16 cellular contexts compared by ENCODE assay signal in the genomic region with DNA sequence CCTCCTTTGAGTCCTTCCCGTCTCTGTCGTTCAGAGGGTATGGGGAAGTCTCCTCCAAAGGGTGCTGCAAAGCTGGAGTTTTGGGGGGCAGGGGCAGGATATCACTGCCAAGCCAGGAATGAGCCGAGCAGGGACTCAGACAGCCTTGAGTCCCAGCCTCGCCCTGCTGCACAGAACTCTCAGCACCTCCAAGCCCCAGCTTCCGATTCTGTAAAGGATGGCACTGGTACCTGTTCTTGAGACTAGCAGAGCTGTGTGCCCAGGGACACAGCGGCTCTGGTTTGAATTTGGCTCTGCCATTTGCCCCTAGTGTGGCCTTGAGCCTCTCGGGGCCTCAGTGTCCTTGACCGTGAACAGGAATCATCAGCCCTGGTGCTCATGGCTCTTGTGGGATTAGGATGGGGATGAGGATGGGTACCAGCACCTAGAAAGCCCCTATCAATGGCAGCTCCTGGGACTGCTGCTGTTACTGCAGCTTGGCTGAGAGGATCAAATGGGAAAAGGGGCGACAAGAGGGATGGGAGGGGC. TPM values are rescaled to one million over a fixed set of nuclear protein-coding genes. Genes with fewer than 3 reads are reported as not detected.
DNase-seq lines count a peak whose midpoint lies in the region; ATAC-seq, FAIRE-seq and TF ChIP-seq lines count a peak whose summit lies in the region.
"Had no signal": no experiment of that assay in that cellular context is flagged by ENCODE, and none has a peak within 500 bp of the region (broad histone marks: within the 10 kb centered on the region; RNA-seq: fewer than 3 reads in every experiment).

No MANE protein-coding gene starts in this region.

- CTCF ChIA-PET in IMR-90 (lab: Yijun Ruan, JAX) (no interaction called here), endothelial cell of umbilical vein (lab: Charles Lee) (interaction anchor here (0.7 to 2.2 kb wide), 2 partner anchors 13 to 16 kb away, joined by 3 to 15 read pairs; no protein-coding TSS in a partner anchor)

- POLR2A ChIA-PET in IMR-90 (lab: Charles Lee; ENCODE audit: unreplicated experiment) (no interaction called here), endothelial cell of umbilical vein (lab: Charles Lee) (interaction anchor here (0.5 to 1.0 kb wide), 3 partner anchors 9 to 16 kb away, joined by 3 read pairs; no protein-coding TSS in a partner anchor)

- DNase-seq in IMR-90 (no peak), endothelial cell of umbilical vein (ENCODE audit: low read depth, low spot score) (no peak), neural crest cell (ENCODE audit: low read depth, low spot score) (no peak), substantia nigra (lab: John Stamatoyannopoulos, UW) (no peak), DMS153 (lab: John Stamatoyannopoulos, UW) (no peak), GM03348 (ENCODE audit: low spot score) (no peak), epidermal melanocyte (ENCODE audit: insufficient read length, low spot score) (no peak)
- DNase-seq: NCI-H1694 treated with DMSO at 0.1 percent for 48 hours; stimulated activated CD4-positive, alpha-beta T cell treated with anti-CD3 and anti-CD28 coated beads, Interleukin-4, amount 100 ng/mL, for 4 hours had no signal

- H2BK120ac ChIP-seq in IMR-90 (ENCODE audit: low read depth, low read length) = no peak overlapping the region

- no TSS peak for BruUV-seq in IMR-90 (replicated peaks; lab: Mats Ljungman, UMichigan)
- BruUV-seq in endothelial cell of umbilical vein (replicated peaks; lab: Mats Ljungman, UMichigan) = no TSS peak

- H4K91ac ChIP-seq in IMR-90 (ENCODE audit: insufficient read depth, low read depth, low read length) = no peak overlapping the region

- WGBS in IMR-90 (ENCODE audit: extremely low coverage in 2 of 2, insufficient read length in 1 of 2), 2 experiments = 89% methylated on average over 5 of the region's 9 CpGs; no CpG with 5 or more reads in 1 of the 2 experiments

- H3K4me1 Mint-ChIP-seq in neural crest cell = peaks cover 37% of the 10 kb centered on the region

- no peak overlapping the region for H3K23ac ChIP-seq in IMR-90 (ENCODE audit: low read depth, low read length)

- no peak overlapping the region for H3K56ac ChIP-seq in IMR-90 (ENCODE audit: extremely low read depth, insufficient read depth, low read length)

- H2BK5ac ChIP-seq in IMR-90 (ENCODE audit: low read depth, low read length, poor library complexity, severe bottlenecking) = no peak overlapping the region

- no peaks in the 10 kb centered on the region for H3K36me3 Mint-ChIP-seq in neural crest cell (ENCODE audit: low read depth)
- H3K36me3 Mint-ChIP-seq: activated naive CD4-positive, alpha-beta T cell treated with anti-CD3 and anti-CD28 coated beads, Interleukin-2, amount 50 U/mL, for 24 hours had no signal

- dilution Hi-C loops in IMR-90 (cut with HindIII; ENCODE audit: low sequenced_read_pairs, unreplicated experiment) = no loop called here
- dilution Hi-C loops in endothelial cell of umbilical vein (cut with MboI; ENCODE audit: extremely low pct_ligation_motif_present, low sequenced_read_pairs) = no loop called here

- in situ Hi-C loops in IMR-90 (cut with MboI; ENCODE audit: low sequenced_read_pairs) = no loop called here

- H3K36me3 ChIP-seq in IMR-90 (ENCODE audit: control insufficient read depth, insufficient read depth, low read length) (no peaks in the 10 kb centered on the region), endothelial cell of umbilical vein (ENCODE audit: control insufficient read depth in 2 of 2, extremely low read depth in 1 of 2, insufficient read depth in 2 of 2, low read length in 2 of 2) (no peaks in the 10 kb centered on the region)
- H3K36me3 ChIP-seq: BLaER1 had no signal

- no peak for TF ChIP-seq RAD21 in IMR-90 (IDR thresholded peaks at IDR 0.05; ENCODE audit: low read length)

- H3K27ac ChIP-seq in 22Rv1 = peak overlapping the region; percentile 74
- no peak overlapping the region for H3K27ac ChIP-seq in IMR-90 (ENCODE audit: insufficient read depth, low read length)
- peak overlapping the region; percentile 73 for H3K27ac ChIP-seq in endothelial cell of umbilical vein (ENCODE audit: insufficient read depth, low read depth, low read length)
- H3K27ac ChIP-seq in substantia nigra (ENCODE audit: low read depth, low read length, poor library complexity, severe bottlenecking) = no peak overlapping the region
- H3K27ac ChIP-seq: BLaER1 had no signal

- no peak overlapping the region for H2BK15ac ChIP-seq in IMR-90 (ENCODE audit: low read depth, low read length)

- H3K4ac ChIP-seq in IMR-90 (ENCODE audit: low read depth, low read length) = no peak overlapping the region; the same call in 1 of the 2 replicates

- H3K4me2 ChIP-seq in IMR-90 (ENCODE audit: low read depth, low read length) (no peak overlapping the region), endothelial cell of umbilical vein (ENCODE audit: insufficient read depth, low read length) (peak overlapping the region; percentile 62)

- no peak for FAIRE-seq in endothelial cell of umbilical vein (lab: Jason Lieb, UNC)

- H4K8ac ChIP-seq in IMR-90 (ENCODE audit: low read depth in 2 of 2, low read length in 2 of 2) = peak overlapping the region in 1 of 2 experiments; percentile 96; a peak in 1 of 4 replicates

- no peak for TF ChIP-seq POLR2A in IMR-90 (IDR thresholded peaks at IDR 0.05; ENCODE audit: low read depth, low read length)
- TF ChIP-seq POLR2A in endothelial cell of umbilical vein (IDR thresholded peaks at IDR 0.05; ENCODE audit: low read depth, low read length) = no peak

- H3K9ac ChIP-seq in IMR-90 (ENCODE audit: low read depth, low read length) = no peak overlapping the region
- peak overlapping the region; percentile 21 for H3K9ac ChIP-seq in endothelial cell of umbilical vein (replicated peaks; ENCODE audit: extremely low read depth, insufficient read depth, low read length)
- H3K9ac ChIP-seq: BLaER1 had no signal

- no peak overlapping the region for H4K5ac ChIP-seq in IMR-90 (ENCODE audit: low read depth, low read length)

- intact Hi-C loops in IMR-90 (cut with micrococcal nuclease) = no loop called here
- intact Hi-C loops in endothelial cell of umbilical vein (cut with micrococcal nuclease) = no loop called here

- no peak overlapping the region for H3K14ac ChIP-seq in IMR-90 (replicated peaks; ENCODE audit: low read depth, low read length)

- H2AFZ ChIP-seq in IMR-90 (replicated peaks; ENCODE audit: low read length, poor library complexity) (peak overlapping the region; percentile 4), endothelial cell of umbilical vein (ENCODE audit: low read depth, low read length) (no peak overlapping the region)

- H3K9me1 ChIP-seq in IMR-90 (ENCODE audit: insufficient read depth, low read length) = peaks cover 7% of the 10 kb centered on the region
- H3K9me1 ChIP-seq in endothelial cell of umbilical vein (replicated peaks; ENCODE audit: control insufficient read depth, extremely low read depth, insufficient read depth, low read length) = no peaks in the 10 kb centered on the region

- H2BK20ac ChIP-seq in IMR-90 (ENCODE audit: low read depth, low read length) = peak overlapping the region; percentile 36; the same call in 1 of the 2 replicates

- no peak overlapping the region for H3K18ac ChIP-seq in IMR-90 (ENCODE audit: low read depth, low read length)

- H2AK5ac ChIP-seq in IMR-90 (ENCODE audit: low read depth, low read length) = peak overlapping the region; percentile 23; the same call in 1 of the 2 replicates

- H3K27ac Mint-ChIP-seq in neural crest cell (ENCODE audit: unreplicated experiment) = no peak overlapping the region
- H3K27ac Mint-ChIP-seq: activated CD8-positive, alpha-beta T cell treated with anti-CD3 and anti-CD28 coated beads for 36 hours; activated naive CD4-positive, alpha-beta T cell treated with anti-CD3 and anti-CD28 coated beads, Interleukin-2, amount 50 U/mL, for 24 hours had no signal

- H3K4me3 ChIP-seq in IMR-90 (ENCODE audit: insufficient read depth, low read depth, low read length) (no peak overlapping the region), endothelial cell of umbilical vein (replicated peaks in 1 of 3; ENCODE audit: insufficient read depth in 1 of 3, low read depth in 1 of 3, low read length in 3 of 3) (no peak overlapping the region)
- H3K4me3 ChIP-seq: BLaER1 had no signal

- H3K9me3 Mint-ChIP-seq in neural crest cell = no peaks in the 10 kb centered on the region
- H3K9me3 Mint-ChIP-seq: activated CD8-positive, alpha-beta T cell treated with anti-CD3 and anti-CD28 coated beads for 36 hours; activated naive CD4-positive, alpha-beta T cell treated with anti-CD3 and anti-CD28 coated beads, Interleukin-2, amount 50 U/mL, for 24 hours had no signal

- ATAC-seq in IMR-90 (ENCODE audit: low read depth) = no peak
- ATAC-seq: activated CD8-positive, alpha-beta T cell treated with anti-CD3 and anti-CD28 coated beads for 36 hours had no signal

- H3K9me3 ChIP-seq in IMR-90 (ENCODE audit: control insufficient read depth, insufficient read depth, low read length) (no peaks in the 10 kb centered on the region), endothelial cell of umbilical vein (replicated peaks; ENCODE audit: control insufficient read depth, insufficient read depth, low read length) (no peaks in the 10 kb centered on the region)
- H3K9me3 ChIP-seq: BLaER1 had no signal

- H3K27me3 Mint-ChIP-seq in neural crest cell (ENCODE audit: low read depth) = peaks cover 47% of the 10 kb centered on the region

- peak overlapping the region; percentile 79 for H3K4me3 Mint-ChIP-seq in neural crest cell
- H3K4me3 Mint-ChIP-seq: activated CD8-positive, alpha-beta T cell treated with anti-CD3 and anti-CD28 coated beads for 36 hours had no signal

- H3K27me3 ChIP-seq in IMR-90 (ENCODE audit: control insufficient read depth, insufficient read depth, low read length) (no peaks in the 10 kb centered on the region), endothelial cell of umbilical vein (ENCODE audit: control insufficient read depth in 2 of 2, insufficient read depth in 2 of 2, low read length in 2 of 2) (no peaks in the 10 kb centered on the region)

- H2AK9ac ChIP-seq in IMR-90 (replicated peaks; ENCODE audit: low read depth, low read length, poor library complexity) = no peak overlapping the region

- peaks cover 4 to 31% of the 10 kb centered on the region in 2 experiments; a peak in 3 of 4 replicates for H3K79me1 ChIP-seq in IMR-90 (ENCODE audit: low read depth in 1 of 2, low read length in 2 of 2)

- peaks cover 35% of the 10 kb centered on the region for H3K79me2 ChIP-seq in endothelial cell of umbilical vein (ENCODE audit: control insufficient read depth, insufficient read depth, low read length)

- TF ChIP-seq CTCF in 22Rv1 (IDR thresholded peaks at IDR 0.05) (no peak), IMR-90 (conservative IDR thresholded peaks at IDR 0.05; ENCODE audit: low read depth, low read length) (no peak), endothelial cell of umbilical vein (IDR thresholded peaks at IDR 0.05; ENCODE audit: extremely low read depth in 1 of 2, insufficient read depth in 1 of 2, low read depth in 1 of 2, low read length in 2 of 2) (no peak), neural crest cell (conservative IDR thresholded peaks at IDR 0.05) (no peak)

- H4K20me1 ChIP-seq in IMR-90 (ENCODE audit: insufficient read depth, low read length) (peaks cover 15% of the 10 kb centered on the region), endothelial cell of umbilical vein (replicated peaks; ENCODE audit: control insufficient read depth, extremely low read depth, insufficient read depth, low read length) (no peaks in the 10 kb centered on the region)

- H3K4me1 ChIP-seq in IMR-90 (ENCODE audit: control insufficient read depth, insufficient read depth, low read length) = peaks cover 17% of the 10 kb centered on the region
- peaks cover 38% of the 10 kb centered on the region for H3K4me1 ChIP-seq in endothelial cell of umbilical vein (ENCODE audit: control insufficient read depth, extremely low read depth, insufficient read depth, low read length)

RNA-seq across cellular contexts. Expression of gene FBLIM1, which starts 1.5 kb away (rescaled TPM):
- total RNA-seq in IMR-90 (2012; rRNA removed) (43.6 and 52.2 TPM in 2 replicates), endothelial cell of umbilical vein (363 and 394 TPM in 2 replicates), neural crest cell (6.2 and 7.9 TPM in 2 replicates)
- polyA plus RNA-seq in IMR-90 (2012; rRNA removed) (140 and 159 TPM in 2 replicates), endothelial cell of umbilical vein (414 and 436 TPM in 2 replicates)
- polyA plus RNA-seq in IMR-90 (2012; cell fraction: cytosol; rRNA removed) = 157 and 164 TPM in 2 replicates
- 95.1 and 141 TPM in 2 replicates for polyA plus RNA-seq in IMR-90 (2012; cell fraction: nucleus; rRNA removed; ENCODE audit: low replicate concordance)
- 349 and 462 TPM in 2 replicates for polyA plus RNA-seq in endothelial cell of umbilical vein (2011; cell fraction: cytosol; rRNA removed)
- 354 and 389 TPM in 2 replicates for polyA plus RNA-seq in endothelial cell of umbilical vein (2011; cell fraction: nucleus; rRNA removed)
- 254 and 300 TPM in 2 replicates for polyA plus RNA-seq in endothelial cell of umbilical vein (2012)
- 209 and 240 TPM in 2 replicates for polyA minus RNA-seq in endothelial cell of umbilical vein
- 1.9 TPM for polyA minus RNA-seq in endothelial cell of umbilical vein (2011; cell fraction: cytosol; rRNA and poly(A)+ RNA removed)
- polyA minus RNA-seq in endothelial cell of umbilical vein (2011; cell fraction: nucleus; rRNA and poly(A)+ RNA removed) = 110 and 175 TPM in 2 replicates
- total RNA-seq: activated CD8-positive, alpha-beta T cell treated with anti-CD3 and anti-CD28 coated beads for 36 hours; T-helper 2 cell treated with Interferon-gamma antibody and Interleukin-4, amounts not matched to agents 100 ng/mL and 5 ng/mL, for 36 hours had no signal

RNA-seq across cellular contexts. Expression of gene TMEM82, which starts 14.8 kb away (rescaled TPM):
- not detected in 2 replicates for total RNA-seq in IMR-90 (2012; rRNA removed)
- polyA plus RNA-seq in IMR-90 (2012; rRNA removed) = not detected in 2 replicates
- not detected in 2 replicates for polyA plus RNA-seq in IMR-90 (2012; cell fraction: cytosol; rRNA removed)
- polyA plus RNA-seq in IMR-90 (2012; cell fraction: nucleus; rRNA removed; ENCODE audit: low replicate concordance) = not detected in 2 replicates
- not detected in 2 replicates for total RNA-seq in endothelial cell of umbilical vein
- polyA plus RNA-seq in endothelial cell of umbilical vein = not detected in 2 replicates
- not detected in 2 replicates for polyA plus RNA-seq in endothelial cell of umbilical vein (2011; cell fraction: cytosol; rRNA removed)
- not detected in 2 replicates for polyA plus RNA-seq in endothelial cell of umbilical vein (2011; cell fraction: nucleus; rRNA removed)
- polyA plus RNA-seq in endothelial cell of umbilical vein (2012) = 0.14 TPM in 1 of 2 replicates, not detected in the other
- polyA minus RNA-seq in endothelial cell of umbilical vein = not detected in 2 replicates
- not detected for polyA minus RNA-seq in endothelial cell of umbilical vein (2011; cell fraction: cytosol; rRNA and poly(A)+ RNA removed)
- polyA minus RNA-seq in endothelial cell of umbilical vein (2011; cell fraction: nucleus; rRNA and poly(A)+ RNA removed) = not detected in 2 replicates
- not detected in 2 replicates for total RNA-seq in neural crest cell
- total RNA-seq: activated CD8-positive, alpha-beta T cell treated with anti-CD3 and anti-CD28 coated beads for 36 hours; HT1080; subcutaneous adipose tissue; T-helper 2 cell treated with Interferon-gamma antibody and Interleukin-4, amounts not matched to agents 100 ng/mL and 5 ng/mL, for 36 hours had no signal

RNA-seq across cellular contexts. Expression of gene SLC25A34, which starts 21.0 kb away (rescaled TPM):
- total RNA-seq in IMR-90 (2012; rRNA removed) (under 0.01 TPM in 1 of 2 replicates, not detected in the other), endothelial cell of umbilical vein (0.76 and 1.1 TPM in 2 replicates), neural crest cell (2.9 and 3.3 TPM in 2 replicates)
- polyA plus RNA-seq in IMR-90 (2012; rRNA removed) (0.72 and 1.1 TPM in 2 replicates), endothelial cell of umbilical vein (0.90 and 1.4 TPM in 2 replicates)
- polyA plus RNA-seq in IMR-90 (2012; cell fraction: cytosol; rRNA removed) = 0.08 and 0.45 TPM in 2 replicates
- 5.3 and 9.5 TPM in 2 replicates for polyA plus RNA-seq in IMR-90 (2012; cell fraction: nucleus; rRNA removed; ENCODE audit: low replicate concordance)
- 0.28 and 0.59 TPM in 2 replicates for polyA plus RNA-seq in endothelial cell of umbilical vein (2011; cell fraction: cytosol; rRNA removed)
- 4.5 and 5.4 TPM in 2 replicates for polyA plus RNA-seq in endothelial cell of umbilical vein (2011; cell fraction: nucleus; rRNA removed)
- 0.41 and 0.49 TPM in 2 replicates for polyA plus RNA-seq in endothelial cell of umbilical vein (2012)
- polyA minus RNA-seq in endothelial cell of umbilical vein = 0.51 and 0.81 TPM in 2 replicates
- polyA minus RNA-seq in endothelial cell of umbilical vein (2011; cell fraction: cytosol; rRNA and poly(A)+ RNA removed) = not detected
- 1.3 and 2.4 TPM in 2 replicates for polyA minus RNA-seq in endothelial cell of umbilical vein (2011; cell fraction: nucleus; rRNA and poly(A)+ RNA removed)

RNA-seq across cellular contexts. Expression of gene UQCRHL, which starts 50.4 kb away (rescaled TPM):
- total RNA-seq in IMR-90 (2012; rRNA removed) = 1.4 and 2.8 TPM in 2 replicates
- polyA plus RNA-seq in IMR-90 (2012; rRNA removed) = 2.4 and 2.6 TPM in 2 replicates
- 0.44 and 0.71 TPM in 2 replicates for polyA plus RNA-seq in IMR-90 (2012; cell fraction: cytosol; rRNA removed)
- polyA plus RNA-seq in IMR-90 (2012; cell fraction: nucleus; rRNA removed; ENCODE audit: low replicate concordance) = 0.13 and 1.4 TPM in 2 replicates
- 1.4 and 1.8 TPM in 2 replicates for total RNA-seq in endothelial cell of umbilical vein
- 0.64 and 0.92 TPM in 2 replicates for polyA plus RNA-seq in endothelial cell of umbilical vein
- 1.8 and 2.2 TPM in 2 replicates for polyA plus RNA-seq in endothelial cell of umbilical vein (2011; cell fraction: cytosol; rRNA removed)
- 0.90 and 1.3 TPM in 2 replicates for polyA plus RNA-seq in endothelial cell of umbilical vein (2011; cell fraction: nucleus; rRNA removed)
- 3.3 and 8.5 TPM in 2 replicates for polyA plus RNA-seq in endothelial cell of umbilical vein (2012)
- 0.24 and 0.70 TPM in 2 replicates for polyA minus RNA-seq in endothelial cell of umbilical vein
- polyA minus RNA-seq in endothelial cell of umbilical vein (2011; cell fraction: cytosol; rRNA and poly(A)+ RNA removed) = 2.8 TPM
- polyA minus RNA-seq in endothelial cell of umbilical vein (2011; cell fraction: nucleus; rRNA and poly(A)+ RNA removed) = 0.29 and 0.48 TPM in 2 replicates
- total RNA-seq in neural crest cell = 2.7 and 3.3 TPM in 2 replicates

Comparison
In these comparisons a context has a peak if more than half of its experiments do, and no peak if none do; other contexts are left out.
1. H3K27ac ChIP-seq: peak in 22Rv1 (single experiment) and endothelial cell of umbilical vein (single experiment); none in IMR-90 (single experiment) and substantia nigra (single experiment).